ENCODE assay signal across 33 cellular contexts in the genomic region with DNA sequence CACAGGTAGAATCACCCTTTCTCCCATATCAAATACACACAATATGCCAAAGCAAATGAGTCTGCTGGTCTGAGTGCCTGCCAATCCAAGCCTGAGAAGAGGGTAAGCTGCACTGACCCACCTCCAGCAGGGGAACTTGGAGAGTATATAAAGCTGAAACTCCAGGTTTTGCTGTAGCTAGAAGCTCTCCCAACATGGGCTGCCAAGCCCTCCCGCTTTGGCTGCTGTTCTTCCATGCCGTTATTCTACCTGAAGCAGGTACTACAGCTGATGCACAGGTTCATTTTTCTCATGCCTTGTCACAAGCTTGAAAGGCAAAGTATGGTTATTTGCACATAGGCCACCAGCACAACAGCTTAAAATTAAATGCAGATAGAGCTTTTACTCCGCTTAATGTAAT. TPM values are rescaled to one million over a fixed set of nuclear protein-coding genes. Genes with fewer than 3 reads are reported as not detected.
"Had no signal": no experiment of that assay in that cellular context is flagged by ENCODE, and none has a peak within 500 bp of the region (broad histone marks: within the 10 kb centered on the region; RNA-seq: fewer than 3 reads in every experiment).

No MANE protein-coding gene starts in this region.

- H3K4me1 ChIP-seq: colonic mucosa, esophagus squamous epithelium, heart right ventricle, left lung, lower lobe of right lung had no signal

- H3K9me3 ChIP-seq: colonic mucosa, esophagus squamous epithelium, heart right ventricle, left lung, lower lobe of right lung, mucosa of descending colon had no signal

- FAIRE-seq: endometrium, frontal cortex, islet of Langerhans, keratinocyte had no signal

- H3K4me3 ChIP-seq: colonic mucosa, esophagus squamous epithelium, heart right ventricle, left lung, lower lobe of right lung, mucosa of descending colon had no signal

- H3K36me3 ChIP-seq: colonic mucosa, esophagus squamous epithelium, heart right ventricle, left lung, lower lobe of right lung had no signal

- DNase-seq: colonic mucosa; cortex of kidney; effector CD8-positive, alpha-beta T cell; effector memory CD8-positive, alpha-beta T cell; endodermal cell; esophagus squamous epithelium; foreskin fibroblast; glutamatergic neuron; head of caudate nucleus; heart right ventricle; hippocampal formation; left cardiac atrium; left lung; left ventricle myocardium superior; lower lobe of right lung; mesenchymal stem cell; mucosa of descending colon; naive B cell had no signal

- H3K27me3 ChIP-seq: colonic mucosa had no signal

- H3K27ac ChIP-seq: colonic mucosa, epithelial cell of prostate, esophagus squamous epithelium, heart right ventricle, left lung, lower lobe of right lung had no signal

- ATAC-seq: effector memory CD8-positive, alpha-beta T cell; heart right ventricle; left cardiac atrium; left lung; left ventricle myocardium superior; lower lobe of right lung; mucosa of descending colon had no signal

RNA-seq across cellular contexts. Expression of gene C10orf120, which starts 21.5 kb away (rescaled TPM):
- total RNA-seq: chondrocyte, colonic mucosa, dermis microvascular lymphatic vessel endothelial cell, endodermal cell, esophagus squamous epithelium, frontal cortex, glomerular endothelial cell, heart right ventricle, kidney epithelial cell, left cardiac atrium, left lung, left ventricle myocardium superior, lower leg skin, lower lobe of right lung, lung microvascular endothelial cell, mesenteric fat pad, mesothelial cell of epicardium, mucosa of descending colon, myocyte had no signal
- polyA plus RNA-seq: esophagus, heart right ventricle, keratinocyte had no signal
